ENCODE assay signal across 8 cellular contexts in the genomic region with DNA sequence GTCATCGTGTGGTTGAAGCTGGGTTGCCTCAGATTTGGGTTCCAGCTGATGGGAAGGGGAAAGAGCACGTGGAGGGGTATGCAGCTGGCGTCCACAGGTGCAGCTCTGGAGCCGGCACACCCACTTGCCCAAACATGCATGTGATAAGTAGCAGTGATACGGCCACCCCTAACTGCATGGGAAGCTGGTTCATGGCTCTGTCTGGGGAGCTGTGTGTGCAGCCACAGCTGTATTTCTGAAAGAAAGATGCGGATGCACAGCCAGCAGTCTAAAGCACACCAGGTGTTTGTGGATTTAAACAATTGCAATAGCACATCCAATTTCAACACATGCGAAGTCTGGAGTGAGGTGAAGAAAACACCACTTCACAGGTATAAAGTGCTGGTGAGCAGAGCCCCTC.
A peak's percentile ranks its signal among the peaks of the same experiment; 100 is the strongest.
DNase-seq lines count a peak whose midpoint lies in the region; ATAC-seq, FAIRE-seq and TF ChIP-seq lines count a peak whose summit lies in the region.

No MANE protein-coding gene starts in this region.

- peak; percentile 52 for ATAC-seq in GM19467 (IDR thresholded peaks at IDR 0.05; ENCODE audit: unreplicated experiment)
- ATAC-seq in HG03139 (IDR thresholded peaks at IDR 0.05; ENCODE audit: unreplicated experiment): peak; percentile 25
- ATAC-seq in activated naive CD8-positive, alpha-beta T cell treated with anti-CD3 and anti-CD28 coated beads, Interleukin-2, amount 50 U/mL, for 24 hours: no peak

- DNase-seq in GM12892 (ENCODE audit: insufficient read length) (peak; percentile 11), NCI-H446 (lab: John Stamatoyannopoulos, UW) (no peak), NCI-H1436 treated with DMSO at 0.1 percent for 48 hours (lab: John Stamatoyannopoulos, UW) (no peak), SIG-M5 treated with dmso at 0.1 percent for 504 hours (lab: John Stamatoyannopoulos, UW; ENCODE audit: unreplicated experiment) (no peak), OCI-M1 (lab: John Stamatoyannopoulos, UW) (no peak)
- no peak for DNase-seq in activated naive CD8-positive, alpha-beta T cell treated with anti-CD3 and anti-CD28 coated beads, Interleukin-2, amount 50 U/mL, for 24 hours

- peak overlapping the region; percentile 52 for H3K4me3 Mint-ChIP-seq in activated naive CD8-positive, alpha-beta T cell treated with anti-CD3 and anti-CD28 coated beads, Interleukin-2, amount 50 U/mL, for 24 hours

- no peaks in the 10 kb centered on the region for H3K36me3 Mint-ChIP-seq in activated naive CD8-positive, alpha-beta T cell treated with anti-CD3 and anti-CD28 coated beads, Interleukin-2, amount 50 U/mL, for 24 hours (ENCODE audit: low read depth)

- no peaks in the 10 kb centered on the region for H3K9me3 Mint-ChIP-seq in activated naive CD8-positive, alpha-beta T cell treated with anti-CD3 and anti-CD28 coated beads, Interleukin-2, amount 50 U/mL, for 24 hours

- H3K27ac Mint-ChIP-seq in activated naive CD8-positive, alpha-beta T cell treated with anti-CD3 and anti-CD28 coated beads, Interleukin-2, amount 50 U/mL, for 24 hours: no peak overlapping the region

- FAIRE-seq in GM12892 (lab: Jason Lieb, UNC): peak; percentile 54

- H3K4me1 Mint-ChIP-seq in activated naive CD8-positive, alpha-beta T cell treated with anti-CD3 and anti-CD28 coated beads, Interleukin-2, amount 50 U/mL, for 24 hours: peaks cover 20% of the 10 kb centered on the region

- TF ChIP-seq POLR2A in GM12892 (IDR thresholded peaks at IDR 0.05; ENCODE audit: low read depth, low read length): no peak

- peaks cover 4% of the 10 kb centered on the region for H3K27me3 Mint-ChIP-seq in activated naive CD8-positive, alpha-beta T cell treated with anti-CD3 and anti-CD28 coated beads, Interleukin-2, amount 50 U/mL, for 24 hours
